2 cellular contexts compared by ENCODE assay signal in the genomic region with DNA sequence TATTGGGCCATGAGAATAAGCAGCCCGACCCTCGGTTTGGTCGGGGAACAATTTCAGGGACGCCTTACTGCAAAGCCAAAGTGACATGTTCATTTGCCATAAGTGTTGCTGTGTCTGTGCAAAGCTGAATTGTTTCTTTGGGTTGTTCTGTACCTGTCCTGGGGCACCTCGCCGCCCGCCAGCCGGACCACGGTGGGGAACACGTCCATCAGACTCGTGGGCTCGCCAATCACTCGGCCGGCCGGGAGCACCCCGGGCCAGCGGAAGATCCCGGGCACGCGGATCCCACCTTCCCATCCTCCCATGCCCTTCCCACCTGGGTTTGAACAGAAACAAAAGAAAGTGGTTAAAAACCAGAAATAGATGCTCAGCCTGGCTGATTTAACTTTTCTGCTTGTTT. TPM values are rescaled to one million over a fixed set of nuclear protein-coding genes. Genes with fewer than 3 reads are reported as not detected.
DNase-seq lines count a peak whose midpoint lies in the region; FAIRE-seq and TF ChIP-seq lines count a peak whose summit lies in the region.
"Not testable (repeated sequence)": the region's sequence is repeated elsewhere in the genome, so short reads cannot be mapped to it uniquely, and the experiment has no call there.

No MANE protein-coding gene starts in this region.

- not testable (repeated sequence) for H3K27me3 ChIP-seq in endothelial cell of umbilical vein (ENCODE audit: control insufficient read depth in 2 of 2, insufficient read depth in 2 of 2, low read length in 2 of 2); spleen (replicated peaks in 1 of 7)

- not testable (repeated sequence) for H3K4me2 ChIP-seq in endothelial cell of umbilical vein (ENCODE audit: insufficient read depth, low read length)

- TF ChIP-seq CTCF in endothelial cell of umbilical vein (IDR thresholded peaks at IDR 0.05; ENCODE audit: extremely low read depth in 1 of 2, insufficient read depth in 1 of 2, low read depth in 1 of 2, low read length in 2 of 2); spleen (IDR thresholded peaks at IDR 0.05 in 8 of 11, conservative IDR thresholded peaks at IDR 0.05 in 3 of 11): not testable (repeated sequence)

- 91 to 96% (median 93%) methylated on average over 13 to 20 of the region's 20 CpGs for WGBS in spleen, 5 donors

- H3K4me3 ChIP-seq in endothelial cell of umbilical vein (replicated peaks in 1 of 3; ENCODE audit: insufficient read depth in 1 of 3, low read depth in 1 of 3, low read length in 3 of 3); spleen: not testable (repeated sequence)

- not testable (repeated sequence) for TF ChIP-seq POLR2A in endothelial cell of umbilical vein (IDR thresholded peaks at IDR 0.05; ENCODE audit: low read depth, low read length); spleen (IDR thresholded peaks at IDR 0.05)

- not testable (repeated sequence) for H2AFZ ChIP-seq in endothelial cell of umbilical vein (ENCODE audit: low read depth, low read length)

- not testable (repeated sequence) for H3K79me2 ChIP-seq in endothelial cell of umbilical vein (ENCODE audit: control insufficient read depth, insufficient read depth, low read length)

- FAIRE-seq in endothelial cell of umbilical vein (lab: Jason Lieb, UNC), result peak; percentile 69

- CTCF ChIA-PET in endothelial cell of umbilical vein (lab: Charles Lee), result not testable (repeated sequence)

- not testable (repeated sequence) for H3K27ac ChIP-seq in endothelial cell of umbilical vein (ENCODE audit: insufficient read depth, low read depth, low read length); spleen

- not testable (repeated sequence) for H3K4me1 ChIP-seq in endothelial cell of umbilical vein (ENCODE audit: control insufficient read depth, extremely low read depth, insufficient read depth, low read length); spleen

- not testable (repeated sequence) for H3K9me3 ChIP-seq in endothelial cell of umbilical vein (replicated peaks; ENCODE audit: control insufficient read depth, insufficient read depth, low read length); spleen

- H3K9me1 ChIP-seq in endothelial cell of umbilical vein (replicated peaks; ENCODE audit: control insufficient read depth, extremely low read depth, insufficient read depth, low read length), result not testable (repeated sequence)

- not testable (repeated sequence) for H4K20me1 ChIP-seq in endothelial cell of umbilical vein (replicated peaks; ENCODE audit: control insufficient read depth, extremely low read depth, insufficient read depth, low read length)

- not testable (repeated sequence) for H3K36me3 ChIP-seq in endothelial cell of umbilical vein (ENCODE audit: control insufficient read depth in 2 of 2, extremely low read depth in 1 of 2, insufficient read depth in 2 of 2, low read length in 2 of 2); spleen

- not testable (repeated sequence) for BruUV-seq in endothelial cell of umbilical vein (replicated peaks; lab: Mats Ljungman, UMichigan)

- POLR2A ChIA-PET in endothelial cell of umbilical vein (lab: Charles Lee), result not testable (repeated sequence)

- dilution Hi-C loops in endothelial cell of umbilical vein (cut with MboI; ENCODE audit: extremely low pct_ligation_motif_present, low sequenced_read_pairs), result not testable (repeated sequence)

- intact Hi-C loops in endothelial cell of umbilical vein (cut with micrococcal nuclease); spleen (cut with DNase I; ENCODE audit: low total_unique reads): not testable (repeated sequence)

- DNase-seq in endothelial cell of umbilical vein (ENCODE audit: low read depth, low spot score), result not testable (repeated sequence)
- DNase-seq in spleen, result peak; percentile 16

- not testable (repeated sequence) for H3K9ac ChIP-seq in endothelial cell of umbilical vein (replicated peaks; ENCODE audit: extremely low read depth, insufficient read depth, low read length)

RNA-seq across cellular contexts. Expression of a gene that starts 8.8 kb away (rescaled TPM):
- total RNA-seq in endothelial cell of umbilical vein (16.4 and 18.6 TPM in 2 replicates), spleen (10 to 100 TPM; 11.8 to 22.0 (median 18.9) TPM)
- polyA plus RNA-seq in endothelial cell of umbilical vein (15.5 and 17.3 TPM in 2 replicates), spleen (1 to 10 TPM; 2.8 to 5.0 (median 4.7) TPM)
- 9.6 and 11.4 TPM in 2 replicates for polyA plus RNA-seq in endothelial cell of umbilical vein (2011; cell fraction: cytosol; rRNA removed)
- 12.5 and 15.4 TPM in 2 replicates for polyA plus RNA-seq in endothelial cell of umbilical vein (2011; cell fraction: nucleus; rRNA removed)
- polyA plus RNA-seq in endothelial cell of umbilical vein (2012), result 13.6 and 14.6 TPM in 2 replicates
- polyA minus RNA-seq in endothelial cell of umbilical vein, result 31.2 and 33.3 TPM in 2 replicates
- 4.4 TPM for polyA minus RNA-seq in endothelial cell of umbilical vein (2011; cell fraction: cytosol; rRNA and poly(A)+ RNA removed)
- 9.2 and 9.4 TPM in 2 replicates for polyA minus RNA-seq in endothelial cell of umbilical vein (2011; cell fraction: nucleus; rRNA and poly(A)+ RNA removed)
